In genomic region chr17:19262650-19263620, GRCh38 we compare ENCODE assay signal across 9 cellular contexts. TPM values are rescaled to one million over a fixed set of nuclear protein-coding genes. Genes with fewer than 3 reads are reported as not detected.
A peak's percentile ranks its signal among the peaks of the same experiment; 100 is the strongest.
DNase-seq lines count a peak whose midpoint lies in the region; ATAC-seq and TF ChIP-seq lines count a peak whose summit lies in the region.
"Had no signal": no experiment of that assay in that cellular context is flagged by ENCODE, and none has a peak within 500 bp of the region (broad histone marks: within the 10 kb centered on the region; RNA-seq: fewer than 3 reads in every experiment).

No MANE protein-coding gene starts in this region.

- dilution Hi-C loops in mammary epithelial cell (cut with HindIII; ENCODE audit: low sequenced_read_pairs) = loop anchor here (5.0 kb wide), 1 partner anchor 59 kb away; no protein-coding TSS in a partner anchor

- no peaks in the 10 kb centered on the region for H3K36me3 ChIP-seq in mammary epithelial cell (ENCODE audit: insufficient read depth, low read length)

- H3K9me3 ChIP-seq in mammary epithelial cell (replicated peaks; ENCODE audit: insufficient read depth, low read length) = no peaks in the 10 kb centered on the region

- no peaks in the 10 kb centered on the region for H3K27me3 ChIP-seq in mammary epithelial cell (ENCODE audit: insufficient read depth, low read length)

- WGBS in mammary epithelial cell (ENCODE audit: low coverage, missing lambda C conversion rate) = 70% methylated on average over 8 of the region's 8 CpGs

- no peak overlapping the region for H2AFZ ChIP-seq in mammary epithelial cell (ENCODE audit: low read depth, low read length)

- POLR2A ChIA-PET in activated CD4-positive, alpha-beta T cell treated with anti-CD3 and anti-CD28 coated beads for 36 hours (lab: Charles Lee) = no interaction called here
- POLR2A ChIA-PET in activated CD4-positive, alpha-beta T cell treated with anti-CD3 and anti-CD28 coated beads, Interleukin-2, amount 10 ng/mL, durations not matched to agents 7 days and 5 days (lab: Charles Lee) = no interaction called here
- POLR2A ChIA-PET in HEK293T (lab: Yijun Ruan, JAX) = no interaction called here

- H3K4me3 ChIP-seq in mammary epithelial cell (replicated peaks in 1 of 3; ENCODE audit: insufficient read depth in 1 of 3, low read depth in 2 of 3, low read length in 3 of 3) = no peak overlapping the region

- peaks cover 10% of the 10 kb centered on the region for H3K4me1 Mint-ChIP-seq in activated CD4-positive, alpha-beta T cell treated with anti-CD3 and anti-CD28 coated beads for 36 hours
- no peaks in the 10 kb centered on the region for H3K4me1 Mint-ChIP-seq in activated CD4-positive, alpha-beta T cell treated with anti-CD3 and anti-CD28 coated beads, Interleukin-2, amount 10 ng/mL, durations not matched to agents 7 days and 5 days

- CTCF ChIA-PET in activated CD4-positive, alpha-beta T cell treated with anti-CD3 and anti-CD28 coated beads for 36 hours (lab: Charles Lee) = interaction anchor here (0.7 to 1.2 kb wide), 2 partner anchors 21 to 43 kb away, joined by 3 to 5 read pairs; no protein-coding TSS in a partner anchor
- CTCF ChIA-PET in activated CD4-positive, alpha-beta T cell treated with anti-CD3 and anti-CD28 coated beads, Interleukin-2, amount 10 ng/mL, durations not matched to agents 7 days and 5 days (lab: Charles Lee) = no interaction called here
- CTCF ChIA-PET in mammary epithelial cell (lab: Charles Lee; ENCODE audit: low non-redundant PET) = interaction anchor here (0.6 kb wide), 1 partner anchor 75 kb away, joined by 3 read pairs; no protein-coding TSS in a partner anchor
- CTCF ChIA-PET in HEK293T (lab: Yijun Ruan, JAX) = interaction anchor here (0.7 kb wide), 1 partner anchor 25 kb away, joined by 8 read pairs; no protein-coding TSS in a partner anchor

- no peaks in the 10 kb centered on the region for H4K20me1 ChIP-seq in mammary epithelial cell (ENCODE audit: insufficient read depth, low read length)

- ATAC-seq in activated CD4-positive, alpha-beta T cell treated with anti-CD3 and anti-CD28 coated beads for 36 hours = peak; percentile 85
- ATAC-seq in HG03175 (IDR thresholded peaks at IDR 0.05; ENCODE audit: unreplicated experiment) (no peak), HG02642 (IDR thresholded peaks at IDR 0.05; ENCODE audit: poor library complexity, unreplicated experiment) (no peak)

- H3K36me3 Mint-ChIP-seq in activated CD4-positive, alpha-beta T cell treated with anti-CD3 and anti-CD28 coated beads for 36 hours (ENCODE audit: low read depth) = peaks cover 2% of the 10 kb centered on the region
- no peaks in the 10 kb centered on the region for H3K36me3 Mint-ChIP-seq in activated CD4-positive, alpha-beta T cell treated with anti-CD3 and anti-CD28 coated beads, Interleukin-2, amount 10 ng/mL, durations not matched to agents 7 days and 5 days (ENCODE audit: low read depth)

- TF ChIP-seq CTCF in mammary epithelial cell (conservative IDR thresholded peaks at IDR 0.05 in 1 of 2, IDR thresholded peaks at IDR 0.05 in 1 of 2; ENCODE audit: extremely low read depth in 1 of 2, insufficient read depth in 1 of 2, low read depth in 1 of 2, low read length in 2 of 2) = no peak

- no peak overlapping the region for H3K27ac ChIP-seq in mammary epithelial cell (ENCODE audit: insufficient read depth, low read depth, low read length)
- peak overlapping the region; percentile 83 for H3K27ac ChIP-seq in substantia nigra (ENCODE audit: low read depth, low read length, poor library complexity, severe bottlenecking)

- no peak overlapping the region for H3K4me3 Mint-ChIP-seq in activated CD4-positive, alpha-beta T cell treated with anti-CD3 and anti-CD28 coated beads for 36 hours
- no peak overlapping the region for H3K4me3 Mint-ChIP-seq in activated CD4-positive, alpha-beta T cell treated with anti-CD3 and anti-CD28 coated beads, Interleukin-2, amount 10 ng/mL, durations not matched to agents 7 days and 5 days

- no peak overlapping the region for H3K9ac ChIP-seq in mammary epithelial cell (ENCODE audit: insufficient read depth, low read length)

- H3K9me3 Mint-ChIP-seq in activated CD4-positive, alpha-beta T cell treated with anti-CD3 and anti-CD28 coated beads for 36 hours (ENCODE audit: low read depth) = no peaks in the 10 kb centered on the region
- no peaks in the 10 kb centered on the region for H3K9me3 Mint-ChIP-seq in activated CD4-positive, alpha-beta T cell treated with anti-CD3 and anti-CD28 coated beads, Interleukin-2, amount 10 ng/mL, durations not matched to agents 7 days and 5 days

- H3K79me2 ChIP-seq in mammary epithelial cell (ENCODE audit: insufficient read depth, low read length) = peaks cover 68% of the 10 kb centered on the region

- in situ Hi-C loops in mammary epithelial cell (cut with MboI; ENCODE audit: low sequenced_read_pairs in 2 of 2) = no loop called here

- no peak overlapping the region for H3K27ac Mint-ChIP-seq in activated CD4-positive, alpha-beta T cell treated with anti-CD3 and anti-CD28 coated beads for 36 hours
- H3K27ac Mint-ChIP-seq in activated CD4-positive, alpha-beta T cell treated with anti-CD3 and anti-CD28 coated beads, Interleukin-2, amount 10 ng/mL, durations not matched to agents 7 days and 5 days = no peak overlapping the region

- no TSS peak for BruUV-seq in mammary epithelial cell (replicated peaks; lab: Mats Ljungman, UMichigan)

- intact Hi-C loops in activated CD4-positive, alpha-beta T cell treated with anti-CD3 and anti-CD28 coated beads for 36 hours (cut with DNase I, micrococcal nuclease) = loop anchor here (1.0 to 5.0 kb wide), 3 partner anchors 12 to 74 kb away; no protein-coding TSS in a partner anchor
- intact Hi-C loops in mammary epithelial cell (cut with micrococcal nuclease) = no loop called here

- H3K4me2 ChIP-seq in mammary epithelial cell (ENCODE audit: insufficient read depth, low read depth, low read length) = no peak overlapping the region

- peaks cover 11% of the 10 kb centered on the region for H3K27me3 Mint-ChIP-seq in activated CD4-positive, alpha-beta T cell treated with anti-CD3 and anti-CD28 coated beads for 36 hours
- H3K27me3 Mint-ChIP-seq in activated CD4-positive, alpha-beta T cell treated with anti-CD3 and anti-CD28 coated beads, Interleukin-2, amount 10 ng/mL, durations not matched to agents 7 days and 5 days = peaks cover 14% of the 10 kb centered on the region

- H3K4me1 ChIP-seq in mammary epithelial cell (ENCODE audit: insufficient read depth, low read length) = peaks cover 6% of the 10 kb centered on the region

- peak; percentile 49 for DNase-seq in activated CD4-positive, alpha-beta T cell treated with anti-CD3 and anti-CD28 coated beads for 36 hours
- no peak for DNase-seq in activated CD4-positive, alpha-beta T cell treated with anti-CD3 and anti-CD28 coated beads, Interleukin-2, amount 10 ng/mL, durations not matched to agents 7 days and 5 days
- DNase-seq in mammary epithelial cell (peak; percentile 8), iris pigment epithelial cell (ENCODE audit: low read depth) (peak; percentile 81), substantia nigra (lab: John Stamatoyannopoulos, UW) (no peak), HEK293T (ENCODE audit: extremely low spot score) (no peak)
- DNase-seq: 8988T had no signal

TF ChIP-seq in HEK293T, 16 proteins besides CTCF, POLR2A, EP300 and RAD21:
- TF ChIP-seq SP1 (IDR thresholded peaks at IDR 0.05) (no peak), FOXA1 (IDR thresholded peaks at IDR 0.05) (no peak), LEF1 (IDR thresholded peaks at IDR 0.05; ENCODE audit: borderline replicate concordance) (no peak), PKNOX1 (IDR thresholded peaks at IDR 0.05) (no peak), BHLHE40 (IDR thresholded peaks at IDR 0.05; ENCODE audit: borderline replicate concordance) (no peak), ARNT (IDR thresholded peaks at IDR 0.05) (no peak), FOXM1 (IDR thresholded peaks at IDR 0.05; ENCODE audit: borderline replicate concordance) (no peak), TARDBP (IDR thresholded peaks at IDR 0.05) (no peak), ZNF384 (IDR thresholded peaks at IDR 0.05) (no peak), SUZ12 (IDR thresholded peaks at IDR 0.05) (no peak), CTBP1 (IDR thresholded peaks at IDR 0.05; ENCODE audit: borderline replicate concordance) (no peak), ELF4 (IDR thresholded peaks at IDR 0.05) (no peak), L3MBTL2 (conservative IDR thresholded peaks at IDR 0.05) (no peak), FOXK2 (IDR thresholded peaks at IDR 0.05) (no peak), HDGF (IDR thresholded peaks at IDR 0.05; ENCODE audit: borderline replicate concordance) (no peak), NFRKB (IDR thresholded peaks at IDR 0.05) (no peak)

RNA-seq across cellular contexts. Expression of gene EPN2, which starts 25.8 kb away (rescaled TPM):
- total RNA-seq in activated CD4-positive, alpha-beta T cell treated with anti-CD3 and anti-CD28 coated beads for 36 hours = 1 to 10 TPM; 6.8 to 8.2 TPM
- total RNA-seq in activated CD4-positive, alpha-beta T cell treated with anti-CD3 and anti-CD28 coated beads, Interleukin-2, amount 10 ng/mL, durations not matched to agents 7 days and 5 days = 1 to 10 TPM; 1.8 to 2.1 TPM
- total RNA-seq in mammary epithelial cell = 10 to 100 TPM; 19.8 to 32.4 TPM
- 19.5 TPM for polyA plus RNA-seq in mammary epithelial cell
- polyA minus RNA-seq in mammary epithelial cell = 28.5 TPM

Comparison
In these comparisons a context has a peak if more than half of its experiments do, and no peak if none do; other contexts are left out.
1. DNase-seq: peak in activated CD4-positive, alpha-beta T cell treated with anti-CD3 and anti-CD28 coated beads for 36 hours (single experiment), mammary epithelial cell (single experiment) and iris pigment epithelial cell (single experiment); none in activated CD4-positive, alpha-beta T cell treated with anti-CD3 and anti-CD28 coated beads, Interleukin-2, amount 10 ng/mL, durations not matched to agents 7 days and 5 days (single experiment), substantia nigra (0 of 49) and HEK293T (single experiment).